Comparison of ENCODE assay signal across 17 cellular contexts in the genomic region with DNA sequence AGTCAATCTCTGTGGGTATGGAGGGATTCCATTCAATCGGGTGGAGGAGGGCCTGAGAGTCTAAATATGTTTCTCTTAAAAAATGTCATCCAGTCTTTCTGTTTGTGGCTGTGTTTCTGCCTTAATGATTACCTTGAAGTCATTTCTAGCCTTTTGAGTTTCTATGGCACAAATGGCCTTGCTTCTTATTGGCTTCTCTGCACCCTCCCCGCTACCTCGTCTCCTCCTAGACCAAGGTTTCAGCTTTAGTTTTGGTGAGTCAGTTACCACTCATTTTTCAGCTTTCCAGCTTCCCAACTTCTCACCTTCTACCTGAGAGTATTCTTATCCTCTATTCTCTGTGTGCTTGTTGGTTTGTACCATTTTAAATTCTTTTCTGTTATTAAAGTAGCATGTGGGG.
DNase-seq lines count a peak whose midpoint lies in the region; ATAC-seq and TF ChIP-seq lines count a peak whose summit lies in the region.
"Had no signal": no experiment of that assay in that cellular context is flagged by ENCODE, and none has a peak within 500 bp of the region (broad histone marks: within the 10 kb centered on the region; RNA-seq: fewer than 3 reads in every experiment).

No MANE protein-coding gene starts in this region.

- intact Hi-C loops in natural killer cell (cut with micrococcal nuclease), result no loop called here

- peak overlapping the region; percentile 7 to 37 for H3K27ac Mint-ChIP-seq in natural killer cell treated with Interleukin-12 subunit alpha and Interleukin-12 subunit beta and Interleukin-15 and Interleukin-18, amount 100 ng/mL, for 72 hours
- H3K27ac Mint-ChIP-seq in natural killer cell (peak overlapping the region in 1 of 2 donors; percentile 79), memory B cell (peak overlapping the region; percentile 37)
- peak overlapping the region; percentile 12 for H3K27ac Mint-ChIP-seq in activated T-helper 17 cell treated with anti-CD3 and anti-CD28 coated beads, Interleukin-2, amount 50 U/mL, for 72 hours
- H3K27ac Mint-ChIP-seq: CD8-positive, alpha-beta T cell; HFFc6 had no signal

- no peak overlapping the region for H3K4me3 Mint-ChIP-seq in natural killer cell treated with Interleukin-12 subunit alpha and Interleukin-12 subunit beta and Interleukin-15 and Interleukin-18, amount 100 ng/mL, for 72 hours
- H3K4me3 Mint-ChIP-seq in natural killer cell, result no peak overlapping the region
- H3K4me3 Mint-ChIP-seq in activated T-helper 17 cell treated with anti-CD3 and anti-CD28 coated beads, Interleukin-2, amount 50 U/mL, for 72 hours, result no peak overlapping the region
- no peak overlapping the region for H3K4me3 Mint-ChIP-seq in memory B cell
- H3K4me3 Mint-ChIP-seq: CD8-positive, alpha-beta T cell; HFFc6 had no signal

- H3K27me3 Mint-ChIP-seq in natural killer cell treated with Interleukin-12 subunit alpha and Interleukin-12 subunit beta and Interleukin-15 and Interleukin-18, amount 100 ng/mL, for 72 hours, result no peaks in the 10 kb centered on the region
- H3K27me3 Mint-ChIP-seq in natural killer cell (ENCODE audit: low read depth in 2 of 2) (no peaks in the 10 kb centered on the region), memory B cell (no peaks in the 10 kb centered on the region)
- H3K27me3 Mint-ChIP-seq in activated T-helper 17 cell treated with anti-CD3 and anti-CD28 coated beads, Interleukin-2, amount 50 U/mL, for 72 hours, result no peaks in the 10 kb centered on the region

- H3K4me1 Mint-ChIP-seq in natural killer cell treated with Interleukin-12 subunit alpha and Interleukin-12 subunit beta and Interleukin-15 and Interleukin-18, amount 100 ng/mL, for 72 hours (ENCODE audit: low read depth in 2 of 2), result no peaks in the 10 kb centered on the region
- no peaks in the 10 kb centered on the region for H3K4me1 Mint-ChIP-seq in natural killer cell
- H3K4me1 Mint-ChIP-seq in activated T-helper 17 cell treated with anti-CD3 and anti-CD28 coated beads, Interleukin-2, amount 50 U/mL, for 72 hours, result peaks cover 3% of the 10 kb centered on the region
- H3K4me1 Mint-ChIP-seq in memory B cell, result no peaks in the 10 kb centered on the region

- no peaks in the 10 kb centered on the region for H3K27me3 ChIP-seq in effector memory CD4-positive, alpha-beta T cell (replicated peaks; ENCODE audit: control insufficient read depth, insufficient read depth, low read length, poor library complexity, severe bottlenecking)
- H3K27me3 ChIP-seq: BE2C had no signal

- no peaks in the 10 kb centered on the region for H3K9me3 ChIP-seq in effector memory CD4-positive, alpha-beta T cell (ENCODE audit: control insufficient read depth, low read length)

- no peaks in the 10 kb centered on the region for H3K9me3 Mint-ChIP-seq in natural killer cell treated with Interleukin-12 subunit alpha and Interleukin-12 subunit beta and Interleukin-15 and Interleukin-18, amount 100 ng/mL, for 72 hours
- no peaks in the 10 kb centered on the region for H3K9me3 Mint-ChIP-seq in natural killer cell
- no peaks in the 10 kb centered on the region for H3K9me3 Mint-ChIP-seq in activated T-helper 17 cell treated with anti-CD3 and anti-CD28 coated beads, Interleukin-2, amount 50 U/mL, for 72 hours
- peaks cover 2% of the 10 kb centered on the region for H3K9me3 Mint-ChIP-seq in memory B cell
- H3K9me3 Mint-ChIP-seq: CD8-positive, alpha-beta T cell; HFFc6 had no signal

- H3K36me3 ChIP-seq in effector memory CD4-positive, alpha-beta T cell (ENCODE audit: control insufficient read depth, insufficient read depth, low read length), result peaks cover 29% of the 10 kb centered on the region
- H3K36me3 ChIP-seq: BE2C had no signal

- DNase-seq in natural killer cell treated with Interleukin-12 subunit alpha and Interleukin-12 subunit beta and Interleukin-15 and Interleukin-18, amount 100 ng/mL, for 72 hours (ENCODE audit: low spot score), result no peak
- DNase-seq in natural killer cell (no peak), memory B cell (ENCODE audit: low spot score in 2 of 2) (no peak), COLO668 (lab: John Stamatoyannopoulos, UW; ENCODE audit: unreplicated experiment) (no peak)
- no peak for DNase-seq in effector memory CD4-positive, alpha-beta T cell
- DNase-seq: BE2C; Caco-2; CD8-positive, alpha-beta T cell; DND-41; GDM1; HCEC 1CT; HFFc6 had no signal

- H3K27ac ChIP-seq in effector memory CD4-positive, alpha-beta T cell (ENCODE audit: insufficient read depth, low read length, poor library complexity, severe bottlenecking), result no peak overlapping the region
- H3K27ac ChIP-seq: A549, C4-2B, HL-60 had no signal

- H3K4me3 ChIP-seq in effector memory CD4-positive, alpha-beta T cell (ENCODE audit: insufficient read depth, low read depth, low read length, poor library complexity, severe bottlenecking), result no peak overlapping the region
- H3K4me3 ChIP-seq: A549 had no signal

- no peak for TF ChIP-seq CTCF in natural killer cell (IDR thresholded peaks at IDR 0.05)

- H3K36me3 Mint-ChIP-seq in natural killer cell treated with Interleukin-12 subunit alpha and Interleukin-12 subunit beta and Interleukin-15 and Interleukin-18, amount 100 ng/mL, for 72 hours, result peaks cover 11% of the 10 kb centered on the region
- H3K36me3 Mint-ChIP-seq in natural killer cell (peaks cover 7% of the 10 kb centered on the region), memory B cell (peaks cover 4% of the 10 kb centered on the region)
- H3K36me3 Mint-ChIP-seq in activated T-helper 17 cell treated with anti-CD3 and anti-CD28 coated beads, Interleukin-2, amount 50 U/mL, for 72 hours (ENCODE audit: low read depth), result peaks cover 62% of the 10 kb centered on the region

- H3K4me1 ChIP-seq in effector memory CD4-positive, alpha-beta T cell (ENCODE audit: control insufficient read depth, insufficient read depth, low read length, poor library complexity, severe bottlenecking), result no peaks in the 10 kb centered on the region
- H3K4me1 ChIP-seq: A549, BE2C had no signal

- ATAC-seq in natural killer cell treated with Interleukin-12 subunit alpha and Interleukin-12 subunit beta and Interleukin-15 and Interleukin-18, amount 100 ng/mL, for 72 hours, result no peak
- no peak for ATAC-seq in natural killer cell
- peak; percentile 58 for ATAC-seq in activated T-helper 17 cell treated with anti-CD3 and anti-CD28 coated beads, Interleukin-2, amount 50 U/mL, for 72 hours (replicated peaks)
- ATAC-seq in memory B cell (ENCODE audit: low read depth), result no peak
- no peak for ATAC-seq in HG03135 (IDR thresholded peaks at IDR 0.05; ENCODE audit: unreplicated experiment)
- ATAC-seq: CD8-positive, alpha-beta T cell had no signal
